ENCODE assay signal across 11 cellular contexts in the genomic region with DNA sequence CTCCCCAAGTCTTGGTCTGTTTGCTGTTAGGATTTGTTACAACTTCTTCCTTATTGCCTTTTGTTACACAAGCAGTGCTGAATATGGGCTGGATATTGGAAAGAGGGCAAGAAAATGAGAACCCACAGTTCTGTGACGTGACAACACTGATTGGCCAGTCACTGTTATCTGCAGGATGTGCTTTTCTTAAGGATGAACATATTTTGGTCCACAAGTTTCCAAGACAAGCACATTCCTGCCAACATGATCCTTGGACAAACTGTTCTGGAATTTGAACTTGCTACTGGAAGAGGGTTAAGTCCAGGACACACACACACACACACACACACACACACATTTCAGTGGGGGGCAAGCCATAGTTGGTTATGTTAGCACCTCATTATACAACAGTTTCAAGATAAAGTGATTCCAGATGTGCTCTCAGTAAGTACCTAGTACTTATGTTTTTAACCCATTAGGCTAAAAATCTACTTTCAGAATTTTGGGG. TPM values are rescaled to one million over a fixed set of nuclear protein-coding genes. Genes with fewer than 3 reads are reported as not detected.
A peak's percentile ranks its signal among the peaks of the same experiment; 100 is the strongest.
DNase-seq lines count a peak whose midpoint lies in the region; ATAC-seq and TF ChIP-seq lines count a peak whose summit lies in the region.
"Had no signal": no experiment of that assay in that cellular context is flagged by ENCODE, and none has a peak within 500 bp of the region (broad histone marks: within the 10 kb centered on the region; RNA-seq: fewer than 3 reads in every experiment).

No MANE protein-coding gene starts in this region.

- TF ChIP-seq CTCF in MCF 10A (IDR thresholded peaks at IDR 0.05; ENCODE audit: unreplicated experiment) (no peak), breast epithelium (IDR thresholded peaks at IDR 0.05) (no peak), chondrocyte (IDR thresholded peaks at IDR 0.05) (no peak), lower lobe of right lung (IDR thresholded peaks at IDR 0.05) (no peak), vagina (IDR thresholded peaks at IDR 0.05) (no peak)

- TF ChIP-seq POLR2A in breast epithelium (IDR thresholded peaks at IDR 0.05) (no peak), vagina (IDR thresholded peaks at IDR 0.05) (no peak)

- DNase-seq in MCF 10A (ENCODE audit: unreplicated experiment) (no peak), breast epithelium (ENCODE audit: low spot score in 2 of 2) (no peak), chondrocyte (ENCODE audit: low spot score) (no peak), lower lobe of right lung (no peak), vagina (ENCODE audit: extremely low spot score in 2 of 2) (no peak), cerebellum (ENCODE audit: low spot score) (no peak), GDM1 (lab: John Stamatoyannopoulos, UW) (no peak), cortex of kidney (lab: John Stamatoyannopoulos, UW) (no peak)
- DNase-seq: anterior cingulate cortex, NCI-H2081 treated with DMSO at 0.1 percent for 48 hours had no signal

- H3K27me3 Mint-ChIP-seq in MCF 10A (ENCODE audit: insufficient read depth, unreplicated experiment) (no peaks in the 10 kb centered on the region), chondrocyte (ENCODE audit: low read depth) (no peaks in the 10 kb centered on the region)

- BruUV-seq in MCF 10A (replicated peaks; lab: Mats Ljungman, UMichigan), result no TSS peak

- H3K27ac Mint-ChIP-seq in MCF 10A (ENCODE audit: low read depth, unreplicated experiment) (peak overlapping the region; percentile 74), chondrocyte (ENCODE audit: unreplicated experiment) (peak overlapping the region; percentile 99)

- H3K27ac ChIP-seq in breast epithelium, result peak overlapping the region in 1 of 2 donors; percentile 29
- peak overlapping the region; percentile 66 for H3K27ac ChIP-seq in lower lobe of right lung
- peak overlapping the region; percentile 1 for H3K27ac ChIP-seq in vagina
- H3K27ac ChIP-seq: C4-2B had no signal

- CTCF ChIA-PET in MCF 10A (lab: Yijun Ruan, JAX), result no interaction called here

- H3K27me3 ChIP-seq in breast epithelium, result no peaks in the 10 kb centered on the region
- no peaks in the 10 kb centered on the region for H3K27me3 ChIP-seq in lower lobe of right lung (ENCODE audit: low read depth)
- no peaks in the 10 kb centered on the region for H3K27me3 ChIP-seq in vagina

- H3K9me3 ChIP-seq in breast epithelium (no peaks in the 10 kb centered on the region), lower lobe of right lung (no peaks in the 10 kb centered on the region), vagina (no peaks in the 10 kb centered on the region)

- ATAC-seq in lower lobe of right lung, result peak; percentile 26 to 72

- peaks cover 0 to 22% of the 10 kb centered on the region in 2 donors for H3K4me1 ChIP-seq in breast epithelium
- peaks cover 68% of the 10 kb centered on the region for H3K4me1 ChIP-seq in lower lobe of right lung
- H3K4me1 ChIP-seq in vagina, result peaks cover 69% of the 10 kb centered on the region

- H3K9me3 Mint-ChIP-seq in MCF 10A (ENCODE audit: unreplicated experiment) (no peaks in the 10 kb centered on the region), chondrocyte (ENCODE audit: low read depth) (peaks cover 2% of the 10 kb centered on the region)

- no peaks in the 10 kb centered on the region for H3K36me3 ChIP-seq in breast epithelium
- no peaks in the 10 kb centered on the region for H3K36me3 ChIP-seq in lower lobe of right lung
- H3K36me3 ChIP-seq in vagina, result no peaks in the 10 kb centered on the region

- H3K4me3 ChIP-seq in breast epithelium (no peak overlapping the region), lower lobe of right lung (no peak overlapping the region), vagina (no peak overlapping the region)

- no peaks in the 10 kb centered on the region for H3K36me3 Mint-ChIP-seq in MCF 10A (ENCODE audit: insufficient read depth, unreplicated experiment)
- H3K36me3 Mint-ChIP-seq in chondrocyte (ENCODE audit: low read depth), result no peaks in the 10 kb centered on the region

- H3K4me3 Mint-ChIP-seq in MCF 10A (ENCODE audit: unreplicated experiment) (no peak overlapping the region), chondrocyte (ENCODE audit: unreplicated experiment) (peak overlapping the region; percentile 16)

- intact Hi-C loops in MCF 10A (cut with micrococcal nuclease) (no loop called here), breast epithelium (cut with DNase I; ENCODE audit: low total_unique reads) (no loop called here), lower lobe of right lung (cut with DNase I) (no loop called here), vagina (cut with DNase I) (loop anchor here (10.0 kb wide), 1 partner anchor 86 kb away; no protein-coding TSS in a partner anchor)

- POLR2A ChIA-PET in MCF 10A (lab: Yijun Ruan, JAX), result interaction anchor here (1.1 to 15.1 kb wide), 2 partner anchors 22 to 63 kb away, joined by 4 to 302 read pairs; a partner anchor contains a TSS

- H3K4me1 Mint-ChIP-seq in MCF 10A (ENCODE audit: insufficient read depth, unreplicated experiment), result peaks cover 58% of the 10 kb centered on the region
- H3K4me1 Mint-ChIP-seq in chondrocyte (ENCODE audit: low read depth), result peaks cover 87% of the 10 kb centered on the region

RNA-seq across cellular contexts. Expression of a gene that starts 16.6 kb away (rescaled TPM):
- total RNA-seq in MCF 10A (2022), result 817 and 1,070 TPM in 2 replicates
- total RNA-seq in breast epithelium, result 100 to 1,000 TPM; 250 to 424 (median 399) TPM
- 580 to 614 TPM (median 596 TPM) in 3 replicates for total RNA-seq in chondrocyte
- total RNA-seq in lower lobe of right lung, result 284 TPM
- 352 TPM for total RNA-seq in vagina
- 201 TPM for total RNA-seq in cerebellum
